ENCODE assay signal across 20 cellular contexts in genomic region chr3:41431386-41431785, GRCh38.
A peak's percentile ranks its signal among the peaks of the same experiment; 100 is the strongest.
DNase-seq lines count a peak whose midpoint lies in the region; FAIRE-seq and TF ChIP-seq lines count a peak whose summit lies in the region.
"Had no signal": no experiment of that assay in that cellular context is flagged by ENCODE, and none has a peak within 500 bp of the region (broad histone marks: within the 10 kb centered on the region; RNA-seq: fewer than 3 reads in every experiment).

No MANE protein-coding gene starts in this region.

- H3K4me3 ChIP-seq in epithelial cell of proximal tubule (ENCODE audit: low read depth, low read length) (no peak overlapping the region), tibial nerve (no peak overlapping the region), mesenchymal stem cell (ENCODE audit: insufficient read depth in 1 of 2, low read depth in 1 of 2, low read length in 2 of 2) (no peak overlapping the region)
- H3K4me3 ChIP-seq: A549, BLaER1, GM23248, HAP-1 had no signal

- TF ChIP-seq POLR2A in tibial nerve (IDR thresholded peaks at IDR 0.05) = no peak

- no peaks in the 10 kb centered on the region for H3K4me1 ChIP-seq in tibial nerve
- H3K4me1 ChIP-seq in mesenchymal stem cell (ENCODE audit: control insufficient read depth, insufficient read depth, low read depth, low read length) = peaks cover 4% of the 10 kb centered on the region
- H3K4me1 ChIP-seq: A549, HAP-1 had no signal

- peaks cover 0 to 19% (median 0%) of the 10 kb centered on the region in 4 donors for H3K9me3 ChIP-seq in tibial nerve
- H3K9me3 ChIP-seq in mesenchymal stem cell (ENCODE audit: control insufficient read depth, low read length) = peaks cover 8% of the 10 kb centered on the region
- H3K9me3 ChIP-seq: A549, HAP-1 had no signal

- no peak overlapping the region for H2BK120ac ChIP-seq in mesenchymal stem cell (ENCODE audit: low read depth, low read length)

- H4K8ac ChIP-seq in mesenchymal stem cell (ENCODE audit: low read length) = no peak overlapping the region

- H2AFZ ChIP-seq in mesenchymal stem cell (ENCODE audit: low read depth, low read length) = no peak overlapping the region
- H2AFZ ChIP-seq: GM23248 had no signal

- TF ChIP-seq CTCF in epithelial cell of proximal tubule (conservative IDR thresholded peaks at IDR 0.05; ENCODE audit: low read depth, low read length) (no peak), tibial nerve (IDR thresholded peaks at IDR 0.05) (no peak)

- H3K9ac ChIP-seq in mesenchymal stem cell (ENCODE audit: low read length) = no peak overlapping the region
- H3K9ac ChIP-seq: BLaER1, GM23248 had no signal

- H2BK5ac ChIP-seq in mesenchymal stem cell (ENCODE audit: low read depth, low read length, poor library complexity, severe bottlenecking) = no peak overlapping the region

- H2BK12ac ChIP-seq in mesenchymal stem cell (ENCODE audit: low read length in 2 of 2) = no peak overlapping the region

- H3K36me3 ChIP-seq in tibial nerve (no peaks in the 10 kb centered on the region), mesenchymal stem cell (ENCODE audit: control insufficient read depth in 1 of 2, insufficient read depth in 2 of 2, low read depth in 1 of 2, low read length in 2 of 2) (no peaks in the 10 kb centered on the region)
- H3K36me3 ChIP-seq: BLaER1, HAP-1 had no signal

- no peak for TF ChIP-seq EP300 in tibial nerve (IDR thresholded peaks at IDR 0.05)

- no peak overlapping the region for H3K4me2 ChIP-seq in mesenchymal stem cell (ENCODE audit: low read length, poor library complexity, severe bottlenecking)
- H3K4me2 ChIP-seq: A549, BLaER1 had no signal

- H3K27ac ChIP-seq in tibial nerve (no peak overlapping the region), mesenchymal stem cell (ENCODE audit: low read length, poor library complexity, severe bottlenecking) (no peak overlapping the region)
- H3K27ac ChIP-seq: 22Rv1, A549, BLaER1, GM23248 had no signal

- peak; percentile 63 for DNase-seq in ACHN
- DNase-seq in RCC 7860 (ENCODE audit: low spot score) = peak; percentile 66
- DNase-seq in epithelial cell of proximal tubule (ENCODE audit: low read depth) = peak; percentile 71
- peak; percentile 37 for DNase-seq in kidney glomerular epithelial cell (lab: John Stamatoyannopoulos, UW)
- DNase-seq in tibial nerve (ENCODE audit: low spot score in 2 of 2) = no peak
- DNase-seq in mesenchymal stem cell = no peak
- DNase-seq in posterior vena cava (ENCODE audit: low spot score) = no peak
- DNase-seq in cortex of kidney (lab: John Stamatoyannopoulos, UW) = no peak
- DNase-seq: Calu3; CD4-positive, alpha-beta memory T cell; DMS 273 treated with DMSO at 0.1 percent for 48 hours; GM23248 had no signal

- 94 to 96% methylated on average over 4 of the region's 4 CpGs for WGBS in tibial nerve, 2 donors
- WGBS in mesenchymal stem cell = 94% methylated on average over 4 of the region's 4 CpGs

- no peak overlapping the region for H3K14ac ChIP-seq in mesenchymal stem cell (ENCODE audit: low read length in 2 of 2)

- H3K4ac ChIP-seq in mesenchymal stem cell (ENCODE audit: low read depth in 1 of 2, low read length in 2 of 2) = no peak overlapping the region

- no peak overlapping the region for H2AK5ac ChIP-seq in mesenchymal stem cell (ENCODE audit: low read length, severe bottlenecking)

- no peaks in the 10 kb centered on the region for H3K79me1 ChIP-seq in mesenchymal stem cell (replicated peaks; ENCODE audit: low read length, poor library complexity, severe bottlenecking)

- peak; percentile 93 for FAIRE-seq in RCC 7860 (lab: Jason Lieb, UNC)
- FAIRE-seq: A549, G401.6, GM12891, GM19239, HepG2 had no signal

- H3K27me3 ChIP-seq in tibial nerve = no peaks in the 10 kb centered on the region
- H3K27me3 ChIP-seq in mesenchymal stem cell (ENCODE audit: control insufficient read depth in 1 of 2, insufficient read depth in 1 of 2, low read length in 2 of 2) = no peaks in the 10 kb centered on the region
- H3K27me3 ChIP-seq: BLaER1 had no signal

- intact Hi-C loops in posterior vena cava (cut with DNase I) = no loop called here

- no peak overlapping the region for H4K91ac ChIP-seq in mesenchymal stem cell (ENCODE audit: low read length)

- H3K23ac ChIP-seq in mesenchymal stem cell (ENCODE audit: low read length in 2 of 2) = no peak overlapping the region

- no peak overlapping the region for H2BK15ac ChIP-seq in mesenchymal stem cell (ENCODE audit: low read depth, poor library complexity, severe bottlenecking)

- H3K18ac ChIP-seq in mesenchymal stem cell (ENCODE audit: low read depth in 1 of 2, low read length in 2 of 2) = no peak overlapping the region

- in situ Hi-C loops in ACHN (cut with HindIII; ENCODE audit: low pct_ligation_motif_present, low pct_unique_long_range_greater_than_20kb, low sequenced_read_pairs) = no loop called here

Comparison
In these comparisons a context has a peak if more than half of its experiments do, and no peak if none do; other contexts are left out.
1. DNase-seq: peak in ACHN (single experiment), RCC 7860 (single experiment), epithelial cell of proximal tubule (single experiment) and kidney glomerular epithelial cell (single experiment); none in tibial nerve (0 of 2), mesenchymal stem cell (single experiment), posterior vena cava (single experiment) and cortex of kidney (single experiment).